Comparison of ENCODE assay signal across 8 cellular contexts in genomic region chr18:3452750-3453539, GRCh38. TPM values are rescaled to one million over a fixed set of nuclear protein-coding genes. Genes with fewer than 3 reads are reported as not detected.
A peak's percentile ranks its signal among the peaks of the same experiment; 100 is the strongest.
DNase-seq lines count a peak whose midpoint lies in the region; ATAC-seq and TF ChIP-seq lines count a peak whose summit lies in the region.

No MANE protein-coding gene starts in this region.

- no peak for ATAC-seq in HG03097 (IDR thresholded peaks at IDR 0.05; ENCODE audit: low FRiP score, unreplicated experiment)

- peak overlapping the region; percentile 94 for H3K27ac ChIP-seq in CD8-positive, alpha-beta memory T cell (ENCODE audit: low read depth, low read length)
- H3K27ac ChIP-seq in RWPE1 (peak overlapping the region; percentile 100), epithelial cell of prostate (peak overlapping the region; percentile 99)

- peaks cover 56 to 68% (median 59%) of the 10 kb centered on the region in 3 donors for H3K4me1 Mint-ChIP-seq in CD8-positive, alpha-beta memory T cell

- H3K9me3 Mint-ChIP-seq in CD8-positive, alpha-beta memory T cell = no peaks in the 10 kb centered on the region

- H3K4me3 Mint-ChIP-seq in CD8-positive, alpha-beta memory T cell = peak overlapping the region; percentile 85 to 99 (median 97)

- CTCF ChIA-PET in CD8-positive, alpha-beta memory T cell (lab: Charles Lee) = interaction anchor here (0.9 to 10.0 kb wide), 16 partner anchors 9 to 213 kb away, joined by 3 to 100 read pairs (median 8); no protein-coding TSS in a partner anchor
- CTCF ChIA-PET in RWPE1 (lab: Yijun Ruan, JAX) = interaction anchor here (0.6 to 1.1 kb wide), 8 partner anchors 23 to 215 kb away, joined by 3 to 4 read pairs (median 4); no protein-coding TSS in a partner anchor

- H3K36me3 Mint-ChIP-seq in CD8-positive, alpha-beta memory T cell = peaks cover 8 to 63% (median 13%) of the 10 kb centered on the region in 3 donors

- peak in 1 of 5 donors; percentile 11 for DNase-seq in CD8-positive, alpha-beta memory T cell
- DNase-seq in RWPE1 (ENCODE audit: low spot score) = no peak
- DNase-seq in epithelial cell of prostate (ENCODE audit: low read depth, low spot score) = no peak
- DNase-seq in NCI-H1092 (lab: John Stamatoyannopoulos, UW) = no peak
- no peak for DNase-seq in NCI-H187 treated with DMSO at 0.1 percent for 48 hours (lab: John Stamatoyannopoulos, UW)
- DNase-seq in SK-N-DZ (ENCODE audit: low spot score) = no peak

- H3K4me3 ChIP-seq in CD8-positive, alpha-beta memory T cell (ENCODE audit: low read length) = peak overlapping the region; percentile 81
- peak overlapping the region; percentile 66 for H3K4me3 ChIP-seq in neuron (ENCODE audit: low read length)

- H3K27me3 Mint-ChIP-seq in CD8-positive, alpha-beta memory T cell = peaks cover 0 to 16% of the 10 kb centered on the region in 2 donors

- H3K27ac Mint-ChIP-seq in CD8-positive, alpha-beta memory T cell = peak overlapping the region; percentile 92 to 100 (median 98)

- peaks cover 17% of the 10 kb centered on the region for H3K36me3 ChIP-seq in CD8-positive, alpha-beta memory T cell (ENCODE audit: insufficient read depth, low read length)
- H3K36me3 ChIP-seq in neuron (ENCODE audit: insufficient read depth, low read length) = peaks cover 18% of the 10 kb centered on the region

- POLR2A ChIA-PET in CD8-positive, alpha-beta memory T cell (lab: Charles Lee) = interaction anchor here (0.7 to 2.8 kb wide), 9 partner anchors 9 to 206 kb away, joined by 3 to 27 read pairs (median 5); partner anchors contain the start of gene MYL12A
- POLR2A ChIA-PET in RWPE1 (lab: Yijun Ruan, JAX; ENCODE audit: low non-redundant PET) = interaction anchor here (0.8 to 1.2 kb wide), 4 partner anchors 44 to 171 kb away, joined by 3 to 4 read pairs (median 4); no protein-coding TSS in a partner anchor

- no peak overlapping the region for H2AFZ ChIP-seq in neuron (ENCODE audit: low read depth, low read length)

- TF ChIP-seq CTCF in RWPE1 (conservative IDR thresholded peaks at IDR 0.05; ENCODE audit: low read depth) = no peak

- peaks cover 13% of the 10 kb centered on the region for H3K4me1 ChIP-seq in CD8-positive, alpha-beta memory T cell (ENCODE audit: insufficient read depth, low read length)
- peaks cover 35% of the 10 kb centered on the region for H3K4me1 ChIP-seq in neuron (ENCODE audit: insufficient read depth, low read length)

- H3K27me3 ChIP-seq in CD8-positive, alpha-beta memory T cell (ENCODE audit: insufficient read depth, low read length, poor library complexity, severe bottlenecking) = no peaks in the 10 kb centered on the region
- no peaks in the 10 kb centered on the region for H3K27me3 ChIP-seq in neuron (ENCODE audit: insufficient read depth, low read length)

- no peaks in the 10 kb centered on the region for H3K9me3 ChIP-seq in CD8-positive, alpha-beta memory T cell (ENCODE audit: low read length)
- H3K9me3 ChIP-seq in neuron (ENCODE audit: low read length) = no peaks in the 10 kb centered on the region

RNA-seq across cellular contexts. Expression of gene TGIF1, which starts 3.0 kb away (rescaled TPM):
- total RNA-seq in CD8-positive, alpha-beta memory T cell = 10 to 100 TPM; 36.9 to 38.3 TPM
- 77.0 TPM for polyA plus RNA-seq in CD8-positive, alpha-beta memory T cell
- polyA plus RNA-seq in SK-N-DZ (2014; cell fraction: cytosol; rRNA removed) = 19.3 TPM in 2 replicates
- polyA plus RNA-seq in SK-N-DZ (2014; cell fraction: nucleus; rRNA removed) = 20.4 and 30.6 TPM in 2 replicates
